16 cellular contexts compared by ENCODE assay signal in genomic region chr1:39776400-39776713, GRCh38. TPM values are rescaled to one million over a fixed set of nuclear protein-coding genes. Genes with fewer than 3 reads are reported as not detected.
DNase-seq lines count a peak whose midpoint lies in the region; ATAC-seq, FAIRE-seq and TF ChIP-seq lines count a peak whose summit lies in the region.
"Had no signal": no experiment of that assay in that cellular context is flagged by ENCODE, and none has a peak within 500 bp of the region (broad histone marks: within the 10 kb centered on the region; RNA-seq: fewer than 3 reads in every experiment).

No MANE protein-coding gene starts in this region.

- peaks cover 5 to 18% of the 10 kb centered on the region in 2 donors for H3K4me1 Mint-ChIP-seq in natural killer cell

- H3K4me3 Mint-ChIP-seq in natural killer cell, result peak overlapping the region; percentile 42
- H3K4me3 Mint-ChIP-seq: activated T-cell treated with anti-CD3 and anti-CD28 coated beads, Interleukin-2, amount 50 U/mL, for 72 hours; naive thymus-derived CD4-positive, alpha-beta T cell; WTC11 had no signal

- H3K36me3 ChIP-seq in MM.1S (replicated peaks; ENCODE audit: insufficient read depth, low read length) (no peaks in the 10 kb centered on the region), brain microvascular endothelial cell (replicated peaks) (no peaks in the 10 kb centered on the region)
- H3K36me3 ChIP-seq: SJSA1 had no signal

- H3K4me1 ChIP-seq in MM.1S (ENCODE audit: low read length), result peaks cover 25% of the 10 kb centered on the region

- H3K9me3 ChIP-seq in MM.1S (replicated peaks; ENCODE audit: insufficient read depth, low read length), result no peaks in the 10 kb centered on the region

- peak overlapping the region; percentile 56 for H3K4me2 ChIP-seq in MM.1S (ENCODE audit: low read depth, low read length)

- FAIRE-seq in GM12891 (lab: Jason Lieb, UNC), result peak; percentile 51

- intact Hi-C loops in natural killer cell (cut with micrococcal nuclease), result no loop called here
- intact Hi-C loops in left cardiac atrium (cut with DNase I), result no loop called here

- H3K27me3 Mint-ChIP-seq in natural killer cell (ENCODE audit: low read depth in 2 of 2), result no peaks in the 10 kb centered on the region

- no peaks in the 10 kb centered on the region for H3K27me3 ChIP-seq in MM.1S (replicated peaks; ENCODE audit: insufficient read depth, low read length)
- no peaks in the 10 kb centered on the region for H3K27me3 ChIP-seq in brain microvascular endothelial cell (replicated peaks)

- H3K9me2 ChIP-seq in MM.1S (replicated peaks; ENCODE audit: insufficient read depth, low read length), result no peaks in the 10 kb centered on the region

- H3K4me3 ChIP-seq in MM.1S (ENCODE audit: low read length), result peak overlapping the region; percentile 11; the same call in 1 of the 2 replicates
- H3K4me3 ChIP-seq in brain microvascular endothelial cell (ENCODE audit: low read depth, low read length), result no peak overlapping the region
- H3K4me3 ChIP-seq: SJSA1 had no signal

- peak overlapping the region; percentile 86 for H3K27ac ChIP-seq in MM.1S (ENCODE audit: low read length)
- no peak overlapping the region for H3K27ac ChIP-seq in brain microvascular endothelial cell
- H3K27ac ChIP-seq: C4-2B, SJSA1 had no signal

- in situ Hi-C loops in brain microvascular endothelial cell (cut with HindIII; ENCODE audit: low pct_ligation_motif_present, low sequenced_read_pairs), result no loop called here

- H3K9ac ChIP-seq in MM.1S (ENCODE audit: low read length), result peak overlapping the region; percentile 35; the same call in 1 of the 2 replicates

- H3K27ac Mint-ChIP-seq in natural killer cell, result peak overlapping the region; percentile 67 to 73
- H3K27ac Mint-ChIP-seq: activated T-cell treated with anti-CD3 and anti-CD28 coated beads, Interleukin-2, amount 50 U/mL, for 72 hours; naive thymus-derived CD4-positive, alpha-beta T cell; WTC11 had no signal

- no peak for TF ChIP-seq CTCF in MM.1S (IDR thresholded peaks at IDR 0.05; ENCODE audit: low read length)
- TF ChIP-seq CTCF in natural killer cell (IDR thresholded peaks at IDR 0.05), result no peak
- no peak for TF ChIP-seq CTCF in brain microvascular endothelial cell (IDR thresholded peaks at IDR 0.05; ENCODE audit: low read depth, low read length, missing control alignments)

- no peak for DNase-seq in GM12891 (ENCODE audit: insufficient read length, low spot score)
- DNase-seq in MM.1S, result peak; percentile 86
- no peak for DNase-seq in natural killer cell
- no peak for DNase-seq in left cardiac atrium
- DNase-seq in brain microvascular endothelial cell, result no peak
- DNase-seq: activated T-cell treated with anti-CD3 and anti-CD28 coated beads, Interleukin-2, amount 50 U/mL, for 72 hours; foreskin fibroblast; naive thymus-derived CD4-positive, alpha-beta T cell; NCI-H1694; right cardiac atrium had no signal

- peaks cover 13% of the 10 kb centered on the region for H3F3A ChIP-seq in MM.1S (ENCODE audit: insufficient read depth, low read length)

- H2AFZ ChIP-seq in MM.1S (ENCODE audit: low read length), result no peak overlapping the region

- ATAC-seq in HG02571 (IDR thresholded peaks at IDR 0.05; ENCODE audit: unreplicated experiment) (peak; percentile 58), natural killer cell (peak; percentile 33 to 49 (median 38)), HG02610 (IDR thresholded peaks at IDR 0.05; ENCODE audit: unreplicated experiment) (no peak), HG03521 (IDR thresholded peaks at IDR 0.05; ENCODE audit: unreplicated experiment) (no peak), left cardiac atrium (no peak)
- ATAC-seq: activated T-cell treated with anti-CD3 and anti-CD28 coated beads, Interleukin-2, amount 50 U/mL, for 72 hours; naive thymus-derived CD4-positive, alpha-beta T cell; WTC11 had no signal

- no peaks in the 10 kb centered on the region for H3K36me3 Mint-ChIP-seq in natural killer cell
- H3K36me3 Mint-ChIP-seq: naive thymus-derived CD4-positive, alpha-beta T cell; WTC11 had no signal

- H3K9me3 Mint-ChIP-seq in natural killer cell, result no peaks in the 10 kb centered on the region
- H3K9me3 Mint-ChIP-seq: activated T-cell treated with anti-CD3 and anti-CD28 coated beads, Interleukin-2, amount 50 U/mL, for 72 hours; naive thymus-derived CD4-positive, alpha-beta T cell; WTC11 had no signal

- peaks cover 45% of the 10 kb centered on the region for H3K79me2 ChIP-seq in MM.1S (ENCODE audit: low read length)

- no peaks in the 10 kb centered on the region for H4K20me1 ChIP-seq in MM.1S (ENCODE audit: insufficient read depth, low read length)

- TF ChIP-seq POLR2A in GM12891 (IDR thresholded peaks at IDR 0.05; ENCODE audit: low read depth, low read length), result no peak

TF ChIP-seq in GM12891, 5 proteins besides CTCF, POLR2A, EP300 and RAD21:
- no peak for TF ChIP-seq POLR2AphosphoS5 (IDR thresholded peaks at IDR 0.05; ENCODE audit: low read depth, low read length)
- TF ChIP-seq SPI1 (IDR thresholded peaks at IDR 0.05; ENCODE audit: low read depth, low read length), result 0 out of 2 replicates have a peak, but pooled peaks have one; percentile 17
- no peak for TF ChIP-seq POU2F2 (IDR thresholded peaks at IDR 0.05; ENCODE audit: low read depth, low read length)
- TF ChIP-seq PAX5 (IDR thresholded peaks at IDR 0.05; ENCODE audit: insufficient read depth, low read length, severe bottlenecking), result no peak
- no peak for TF ChIP-seq TAF1 (IDR thresholded peaks at IDR 0.05; ENCODE audit: low read depth, low read length)
TF ChIP-seq in GM12891: peak in this region for 1.

RNA-seq across cellular contexts. Expression of gene OXCT2, which starts 5.2 kb away (rescaled TPM):
- polyA plus RNA-seq in GM12891 (2012; ENCODE audit: low read depth, missing spikeins), result 1.7 TPM
- total RNA-seq in natural killer cell, result 1 to 10 TPM in 2 of 3 donors, under 1 TPM in 1; 0.42 to 2.2 (median 1.9) TPM
- total RNA-seq in left cardiac atrium, result 10 to 100 TPM in 1 of 2 donors, 1 to 10 TPM in 1; 4.7 to 16.2 TPM
- polyA plus RNA-seq: naive thymus-derived CD4-positive, alpha-beta T cell had no signal

RNA-seq across cellular contexts. Expression of gene BMP8B, which starts 12.3 kb away (rescaled TPM):
- polyA plus RNA-seq in GM12891 (2012; ENCODE audit: low read depth, missing spikeins), result 0.21 TPM
- total RNA-seq in natural killer cell (1 to 10 TPM; 2.8 to 4.3 (median 3.6) TPM), left cardiac atrium (under 1 TPM; 0.44 to 0.59 TPM)

RNA-seq across cellular contexts. Expression of gene PPIE, which starts 37.7 kb away (rescaled TPM):
- polyA plus RNA-seq in GM12891 (2012; ENCODE audit: low read depth, missing spikeins), result 47.6 TPM
- total RNA-seq in natural killer cell (10 to 100 TPM; 44.3 to 62.8 (median 59.8) TPM), left cardiac atrium (10 to 100 TPM; 26.4 to 30.8 TPM)

Comparison
In these comparisons a context has a peak if more than half of its experiments do, and no peak if none do; other contexts are left out.
1. ATAC-seq: peak in HG02571 (single experiment) and natural killer cell (3 of 3); none in HG02610 (single experiment), HG03521 (single experiment) and left cardiac atrium (0 of 2).